10 cellular contexts compared by ENCODE assay signal in the genomic region with DNA sequence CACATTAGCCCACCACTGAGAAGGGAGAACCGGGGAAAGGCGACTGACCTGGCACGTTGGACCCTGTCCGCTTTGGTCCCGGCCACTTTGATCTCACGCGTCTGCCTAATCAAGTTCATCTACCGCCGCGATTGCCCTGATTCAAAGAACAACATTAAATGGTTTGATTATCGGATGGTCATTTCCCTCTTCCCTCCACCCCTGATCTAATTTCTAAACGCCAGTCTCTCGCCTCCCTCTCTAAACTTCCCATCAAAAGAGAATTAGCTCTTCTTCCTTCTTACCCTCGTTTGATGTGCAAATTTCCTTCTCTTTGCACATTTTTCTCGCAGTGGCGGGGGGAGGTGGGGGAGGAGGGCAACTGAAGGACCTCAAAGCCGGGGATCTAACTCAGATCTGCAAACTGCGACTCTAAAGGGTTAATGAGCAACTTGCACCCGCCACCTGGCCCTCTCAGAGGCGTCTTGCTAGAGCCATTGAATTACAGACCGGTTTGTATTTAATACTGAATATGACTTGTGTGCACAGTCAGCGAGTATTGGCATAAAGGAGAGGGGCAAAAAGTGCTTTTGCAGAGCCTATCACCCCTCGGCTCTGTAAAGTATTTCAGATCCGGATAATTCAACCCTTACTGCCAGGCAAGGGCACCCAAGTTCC. TPM values are rescaled to one million over a fixed set of nuclear protein-coding genes. Genes with fewer than 3 reads are reported as not detected.
DNase-seq lines count a peak whose midpoint lies in the region; ATAC-seq, FAIRE-seq and TF ChIP-seq lines count a peak whose summit lies in the region.
"Had no signal": no experiment of that assay in that cellular context is flagged by ENCODE, and none has a peak within 500 bp of the region (broad histone marks: within the 10 kb centered on the region; RNA-seq: fewer than 3 reads in every experiment).

No MANE protein-coding gene starts in this region.

- H3K4me1 ChIP-seq in HepG2 (ENCODE audit: insufficient read depth, low read length) (peaks cover 54% of the 10 kb centered on the region), tibial artery (peaks cover 0 to 27% (median 22%) of the 10 kb centered on the region in 4 donors)

- no peak for TF ChIP-seq POLR2A in HepG2 (IDR thresholded peaks at IDR 0.05; ENCODE audit: insufficient read depth in 1 of 2, low read depth in 2 of 2, low read length in 2 of 2)

- in situ Hi-C loops in HepG2 (cut with HindIII; ENCODE audit: extremely low pct_ligation_motif_present, low pct_unique_long_range_greater_than_20kb), result loop anchor here (5.0 to 10.0 kb wide), 3 partner anchors 174 to 469 kb away; no protein-coding TSS in a partner anchor

- FAIRE-seq in bronchial epithelial cell (lab: Jason Lieb, UNC) (no peak), HepG2 (lab: Jason Lieb, UNC) (no peak)
- FAIRE-seq: HTR-8/SVneo had no signal

- H3K9me3 ChIP-seq in HepG2 (ENCODE audit: low read length), result no peaks in the 10 kb centered on the region
- H3K9me3 ChIP-seq in tibial artery, result no peaks in the 10 kb centered on the region

- peak overlapping the region; percentile 89 for H3K4me2 ChIP-seq in HepG2 (ENCODE audit: low read depth, low read length)

- peak overlapping the region; percentile 62 for H3K9ac ChIP-seq in HepG2 (ENCODE audit: insufficient read depth, low read depth, low read length)

- 2% methylated on average over 24 of the region's 24 CpGs for WGBS in HepG2 (ENCODE audit: low lambda C conversion rate)

- peak; percentile 24 for DNase-seq in NCI-H748 (lab: John Stamatoyannopoulos, UW; ENCODE audit: unreplicated experiment)
- no peak for DNase-seq in NCI-H748 treated with DMSO at 0.1 percent for 48 hours (lab: John Stamatoyannopoulos, UW)
- peak; percentile 38 for DNase-seq in bronchial epithelial cell (ENCODE audit: low read depth)
- peak; percentile 52 for DNase-seq in HepG2 (ENCODE audit: low spot score)
- no peak for DNase-seq in tibial artery
- DNase-seq in caudate nucleus (lab: John Stamatoyannopoulos, UW), result no peak
- DNase-seq in dedifferentiated amniotic fluid mesenchymal stem cell (ENCODE audit: extremely low spot score), result no peak
- no peak for DNase-seq in epidermal melanocyte (ENCODE audit: insufficient read length, low spot score)

- ATAC-seq in HepG2, result peak; percentile 36; the same call in 2 of the 3 replicates

- peaks cover 2% of the 10 kb centered on the region for H3K79me2 ChIP-seq in HepG2 (ENCODE audit: insufficient read depth, low read length)

- intact Hi-C loops in HepG2 (cut with micrococcal nuclease; ENCODE audit: unreplicated experiment), result loop anchor here (1.0 to 2.0 kb wide), 3 partner anchors 19 to 176 kb away; no protein-coding TSS in a partner anchor
- intact Hi-C loops in tibial artery (cut with DNase I; ENCODE audit: low total_unique reads), result loop anchor here (5.0 kb wide), 1 partner anchor 174 kb away; no protein-coding TSS in a partner anchor

- CTCF ChIA-PET in HepG2 (lab: Yijun Ruan, JAX; ENCODE audit: low intra/inter-chr PET ratio, low total read pairs), result interaction anchor here (0.6 to 3.0 kb wide), 2 partner anchors 55 to 175 kb away, joined by 3 to 27 read pairs; no protein-coding TSS in a partner anchor

- TF ChIP-seq RAD21 in HepG2 (CRISPR knock-in tag; IDR thresholded peaks at IDR 0.05), result no peak

- H3K27me3 ChIP-seq in bronchial epithelial cell (ENCODE audit: control insufficient read depth, insufficient read depth, low read length), result no peaks in the 10 kb centered on the region
- peaks cover 0 to 13% of the 10 kb centered on the region in 2 experiments; a peak in 2 of 5 replicates for H3K27me3 ChIP-seq in HepG2 (ENCODE audit: control insufficient read depth in 1 of 2, insufficient read depth in 2 of 2, low read length in 2 of 2)
- peaks cover 0 to 21% of the 10 kb centered on the region in 2 donors for H3K27me3 ChIP-seq in tibial artery

- H3K36me3 ChIP-seq in bronchial epithelial cell (ENCODE audit: control insufficient read depth, insufficient read depth, low read length) (no peaks in the 10 kb centered on the region), HepG2 (replicated peaks in 1 of 2; ENCODE audit: control insufficient read depth in 1 of 2, insufficient read depth in 2 of 2, low read length in 2 of 2) (no peaks in the 10 kb centered on the region), tibial artery (no peaks in the 10 kb centered on the region)

- POLR2A ChIA-PET in HepG2 (lab: Yijun Ruan, JAX), result interaction anchor here (0.7 to 1.1 kb wide), 4 partner anchors 52 to 174 kb away, joined by 3 to 8 read pairs (median 3); no protein-coding TSS in a partner anchor

- TF ChIP-seq CTCF in bronchial epithelial cell (IDR thresholded peaks at IDR 0.05; ENCODE audit: insufficient read depth, low read length, severe bottlenecking), result no peak
- TF ChIP-seq CTCF in HepG2 (CRISPR knock-in tag; IDR thresholded peaks at IDR 0.05), result no peak
- TF ChIP-seq CTCF in tibial artery (IDR thresholded peaks at IDR 0.05), result no peak

- TF ChIP-seq EP300 in HepG2 (IDR thresholded peaks at IDR 0.05; ENCODE audit: low read depth in 2 of 2, low read length in 2 of 2) (no peak), HepG2 (CRISPR knock-in tag; IDR thresholded peaks at IDR 0.05; ENCODE audit: borderline replicate concordance) (no peak)

- H2AFZ ChIP-seq in HepG2 (ENCODE audit: low read length), result no peak overlapping the region

- H4K20me1 ChIP-seq in HepG2 (ENCODE audit: insufficient read depth, low read length), result no peaks in the 10 kb centered on the region

- BruUV-seq in HepG2 (replicated peaks; lab: Mats Ljungman, UMichigan), result no TSS peak

- H3K4me3 ChIP-seq in bronchial epithelial cell (ENCODE audit: low read depth, low read length) (peak overlapping the region; percentile 78), HepG2 (replicated peaks in 1 of 3; ENCODE audit: insufficient read depth in 1 of 3, low read depth in 2 of 3, low read length in 3 of 3) (peak overlapping the region; percentile 59 to 77 (median 68)), tibial artery (peak overlapping the region; percentile 48 to 63)

- H3K27ac ChIP-seq in HepG2 (ENCODE audit: extremely low read length, insufficient read depth, low read length) (peak overlapping the region; percentile 61), tibial artery (no peak overlapping the region), caudate nucleus (ENCODE audit: low read depth, low read length) (no peak overlapping the region)
- H3K27ac ChIP-seq: C4-2B had no signal

TF ChIP-seq in HepG2, 621 proteins besides CTCF, POLR2A, EP300 and RAD21 (continues in another document):
- TF ChIP-seq TFE3 (CRISPR knock-in tag; IDR thresholded peaks at IDR 0.05) (0 out of 2 replicates have a peak, but pooled peaks have one; percentile 18), ZSCAN21 (CRISPR knock-in tag; IDR thresholded peaks at IDR 0.05; ENCODE audit: borderline replicate concordance) (peak; percentile 11; the same call in 1 of the 2 replicates), ZNF670 (CRISPR knock-in tag; IDR thresholded peaks at IDR 0.05; ENCODE audit: borderline replicate concordance) (no peak)

RNA-seq across cellular contexts. Expression of gene DKK1, which starts 0.6 kb away (rescaled TPM):
- total RNA-seq in bronchial epithelial cell (13.6 and 43.7 TPM in 2 replicates), HepG2 (2016; rRNA removed; fragmentation: Illumina TruSeq; extraction: Trizol) (143 and 262 TPM in 2 replicates)
- total RNA-seq in HepG2 (2016; cell fraction: cytosol; rRNA removed; fragmentation: Illumina TruSeq; extraction: Trizol; ENCODE audit: low read depth), result 170 and 175 TPM in 2 replicates
- total RNA-seq in HepG2 (2016; cell fraction: insoluble cytoplasmic fraction; rRNA removed; fragmentation: Illumina TruSeq; extraction: Trizol), result 140 and 239 TPM in 2 replicates
- total RNA-seq in HepG2 (2016; cell fraction: membrane; rRNA removed; fragmentation: Illumina TruSeq; extraction: Trizol), result 116 and 117 TPM in 2 replicates
- total RNA-seq in HepG2 (2016; cell fraction: nucleus; rRNA removed; fragmentation: Illumina TruSeq; extraction: Trizol), result 264 and 293 TPM in 2 replicates
- polyA plus RNA-seq in HepG2 (2011; rRNA removed), result 52.9 and 123 TPM in 2 replicates
- 52.9 and 64.6 TPM in 2 replicates for polyA plus RNA-seq in HepG2 (2011; cell fraction: cytosol; rRNA removed)
- 25.1 and 31.9 TPM in 2 replicates for polyA plus RNA-seq in HepG2 (2011; cell fraction: nucleus; rRNA removed)
- polyA plus RNA-seq in HepG2 (2012), result 18.4 and 75.9 TPM in 2 replicates
- 25.2 and 32.2 TPM in 2 replicates for polyA plus RNA-seq in HepG2 (2016; cell fraction: cytosol; fragmentation: Illumina TruSeq; extraction: Trizol; ENCODE audit: low read depth)
- 160 TPM in 2 replicates for polyA plus RNA-seq in HepG2 (2016; cell fraction: insoluble cytoplasmic fraction; fragmentation: Illumina TruSeq; extraction: Trizol; ENCODE audit: low read depth)
- 33.1 and 42.9 TPM in 2 replicates for polyA plus RNA-seq in HepG2 (2016; cell fraction: membrane; fragmentation: Illumina TruSeq; extraction: Trizol; ENCODE audit: low read depth)
- polyA plus RNA-seq in HepG2 (2016; cell fraction: nucleus; fragmentation: Illumina TruSeq; extraction: Trizol; ENCODE audit: insufficient read depth, low read depth), result 469 and 518 TPM in 2 replicates
- polyA minus RNA-seq in HepG2 (2011; rRNA and poly(A)+ RNA removed; ENCODE audit: low replicate concordance), result 32.2 and 34.1 TPM in 2 replicates
- 31.8 and 36.1 TPM in 2 replicates for polyA minus RNA-seq in HepG2 (2011; cell fraction: cytosol; rRNA and poly(A)+ RNA removed)
- polyA minus RNA-seq in HepG2 (2011; cell fraction: nucleus; rRNA and poly(A)+ RNA removed), result 28.0 and 41.8 TPM in 2 replicates

Comparison
In these comparisons a context has a peak if more than half of its experiments do, and no peak if none do; other contexts are left out.
1. DNase-seq: peak in NCI-H748 (single experiment), bronchial epithelial cell (single experiment) and HepG2 (single experiment); none in NCI-H748 treated with DMSO at 0.1 percent for 48 hours (single experiment), tibial artery (0 of 2), caudate nucleus (0 of 61), dedifferentiated amniotic fluid mesenchymal stem cell (single experiment) and epidermal melanocyte (single experiment).
2. Peak in every context shown above with its lines, with median percentiles within 50 percentile points of each other: H3K4me3 ChIP-seq.